9 cellular contexts compared by ENCODE assay signal in genomic region chr6:44222987-44223470, GRCh38. TPM values are rescaled to one million over a fixed set of nuclear protein-coding genes. Genes with fewer than 3 reads are reported as not detected.
DNase-seq lines count a peak whose midpoint lies in the region; FAIRE-seq and TF ChIP-seq lines count a peak whose summit lies in the region.
"Had no signal": no experiment of that assay in that cellular context is flagged by ENCODE, and none has a peak within 500 bp of the region (broad histone marks: within the 10 kb centered on the region; RNA-seq: fewer than 3 reads in every experiment).

No MANE protein-coding gene starts in this region.

- no peaks in the 10 kb centered on the region for H3K9me3 ChIP-seq in mucosa of stomach (ENCODE audit: control insufficient read depth, low read length)

- H3K36me3 ChIP-seq in bronchial epithelial cell (ENCODE audit: control insufficient read depth, insufficient read depth, low read length), result no peaks in the 10 kb centered on the region
- H3K36me3 ChIP-seq in mucosa of stomach (ENCODE audit: control insufficient read depth, insufficient read depth, low read length), result no peaks in the 10 kb centered on the region

- H3K4me1 ChIP-seq in mucosa of stomach (ENCODE audit: control insufficient read depth, insufficient read depth, low read length), result peaks cover 83% of the 10 kb centered on the region

- H3K27me3 ChIP-seq in bronchial epithelial cell (ENCODE audit: control insufficient read depth, insufficient read depth, low read length) (no peaks in the 10 kb centered on the region), mucosa of stomach (ENCODE audit: control insufficient read depth, insufficient read depth, low read length) (no peaks in the 10 kb centered on the region)

- H3K4me3 ChIP-seq in bronchial epithelial cell (ENCODE audit: low read depth, low read length) (peak overlapping the region; percentile 52), mucosa of stomach (ENCODE audit: low read length) (no peak overlapping the region)

- peak; percentile 42 to 43 for DNase-seq in Kasumi-1 (lab: John Stamatoyannopoulos, UW)
- no peak for DNase-seq in bronchial epithelial cell (ENCODE audit: low read depth)
- DNase-seq in epidermal melanocyte (ENCODE audit: insufficient read length, low spot score), result no peak
- no peak for DNase-seq in NCI-H2227 (lab: John Stamatoyannopoulos, UW; ENCODE audit: unreplicated experiment)
- DNase-seq in SIG-M5 treated with dmso at 0.1 percent for 504 hours (lab: John Stamatoyannopoulos, UW; ENCODE audit: unreplicated experiment), result no peak
- DNase-seq in activated CD8-positive, alpha-beta memory T cell treated with anti-CD3 and anti-CD28 coated beads, Interleukin-2, amount 50 U/mL, for 48 hours, result no peak

- no peak for FAIRE-seq in bronchial epithelial cell (lab: Jason Lieb, UNC)

- TF ChIP-seq CTCF in GM12872 (IDR thresholded peaks at IDR 0.05; ENCODE audit: insufficient read depth, low read depth, low read length), result 0 out of 3 replicates have a peak, but pooled peaks have one; percentile 15
- no peak for TF ChIP-seq CTCF in bronchial epithelial cell (IDR thresholded peaks at IDR 0.05; ENCODE audit: insufficient read depth, low read length, severe bottlenecking)

- peak overlapping the region; percentile 41 for H3K9ac ChIP-seq in mucosa of stomach (ENCODE audit: low read length)

RNA-seq across cellular contexts. Expression of gene SLC29A1, which starts 0.4 kb away (rescaled TPM):
- 1.2 and 1.8 TPM in 2 replicates for total RNA-seq in bronchial epithelial cell

RNA-seq across cellular contexts. Expression of gene MYMX, which starts 6.3 kb away (rescaled TPM):
- total RNA-seq in bronchial epithelial cell, result not detected in 2 replicates
- total RNA-seq: activated CD8-positive, alpha-beta memory T cell treated with anti-CD3 and anti-CD28 coated beads for 36 hours had no signal

RNA-seq across cellular contexts. Expression of gene HSP90AB1, which starts 23.9 kb away (rescaled TPM):
- total RNA-seq in bronchial epithelial cell, result 200 and 396 TPM in 2 replicates

RNA-seq across cellular contexts. Expression of gene SLC35B2, which starts 34.3 kb away (rescaled TPM):
- total RNA-seq in bronchial epithelial cell, result 50.4 and 52.9 TPM in 2 replicates

RNA-seq across cellular contexts. Expression of gene NFKBIE, which starts 42.3 kb away (rescaled TPM):
- total RNA-seq in bronchial epithelial cell, result 3.3 and 5.3 TPM in 2 replicates

Comparison
In these comparisons a context has a peak if more than half of its experiments do, and no peak if none do; other contexts are left out.
1. DNase-seq: peak in Kasumi-1 (2 of 2); none in bronchial epithelial cell (single experiment), epidermal melanocyte (single experiment), NCI-H2227 (single experiment), SIG-M5 treated with dmso at 0.1 percent for 504 hours (single experiment) and activated CD8-positive, alpha-beta memory T cell treated with anti-CD3 and anti-CD28 coated beads, Interleukin-2, amount 50 U/mL, for 48 hours (single experiment).